Comparison of ENCODE assay signal across 28 cellular contexts in the genomic region with DNA sequence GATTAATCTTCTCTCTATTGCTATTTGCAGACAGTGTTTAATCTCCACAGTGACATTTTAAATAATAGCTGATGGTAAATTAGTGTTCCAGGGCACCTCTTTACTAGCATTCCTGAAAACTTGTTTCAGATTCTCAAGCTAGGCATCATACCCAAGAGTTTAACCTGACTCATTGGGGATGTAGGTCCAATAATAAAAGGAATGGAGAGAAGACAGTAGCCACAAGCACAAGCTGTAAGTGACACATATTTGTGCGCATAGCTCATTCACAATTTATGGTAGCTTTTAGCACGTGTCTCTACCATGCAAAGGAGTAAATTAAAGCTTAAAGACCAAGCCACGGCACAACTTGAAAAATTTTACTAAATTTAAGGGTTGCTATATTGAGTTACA.
"Had no signal": no experiment of that assay in that cellular context is flagged by ENCODE, and none has a peak within 500 bp of the region (broad histone marks: within the 10 kb centered on the region; RNA-seq: fewer than 3 reads in every experiment).

No MANE protein-coding gene starts in this region.

- ATAC-seq: body of pancreas; gastroesophageal sphincter; left colon; naive thymus-derived CD8-positive, alpha-beta T cell had no signal

- H3K9me3 Mint-ChIP-seq: neural progenitor cell had no signal

- H3K4me1 Mint-ChIP-seq: naive thymus-derived CD8-positive, alpha-beta T cell; neural progenitor cell had no signal

- H3K36me3 ChIP-seq: cardiac muscle cell, colonic mucosa, gastroesophageal sphincter, neural progenitor cell, right atrium auricular region had no signal

- H3K4me3 Mint-ChIP-seq: activated naive CD8-positive, alpha-beta T cell; mesothelial cell of epicardium; naive thymus-derived CD8-positive, alpha-beta T cell; neural progenitor cell had no signal

- H3K27ac Mint-ChIP-seq: activated naive CD8-positive, alpha-beta T cell; mesothelial cell of epicardium; naive thymus-derived CD8-positive, alpha-beta T cell; neural progenitor cell had no signal

- H3K4me1 ChIP-seq: body of pancreas, colonic mucosa, gastroesophageal sphincter, neural progenitor cell, right atrium auricular region had no signal

- H3K36me3 Mint-ChIP-seq: activated naive CD8-positive, alpha-beta T cell; mesothelial cell of epicardium; naive thymus-derived CD8-positive, alpha-beta T cell; neural progenitor cell had no signal

- H3K27ac ChIP-seq: body of pancreas, cardiac muscle cell, colonic mucosa, dorsolateral prefrontal cortex, gastroesophageal sphincter, hepatocyte, neural progenitor cell, parathyroid adenoma, right atrium auricular region, VCaP had no signal

- H3K4me3 ChIP-seq: body of pancreas, cardiac muscle cell, colonic mucosa, dorsolateral prefrontal cortex, gastroesophageal sphincter, hepatocyte, neural progenitor cell, right atrium auricular region had no signal

- H3K9me3 ChIP-seq: body of pancreas, colonic mucosa, gastroesophageal sphincter, right atrium auricular region had no signal

- DNase-seq: activated CD4-positive, alpha-beta T cell treated with anti-CD3 and anti-CD28 coated beads for 4 hours; activated CD4-positive, alpha-beta T cell treated with anti-CD3 and anti-CD28 coated beads, Interleukin-2, amount 50 U/mL, for 4 hours; activated effector memory CD4-positive, alpha-beta T cell treated with Interleukin-2 at 50 U/mL for 16 hours; activated naive CD4-positive, alpha-beta T cell treated with Interleukin-2 at 50 U/mL for 16 hours; activated T-cell treated with anti-CD3 and anti-CD28 coated beads for 4 hours; anterior cingulate cortex; body of pancreas; cerebellar nuclear complex; colonic mucosa; dorsolateral prefrontal cortex; effector memory CD4-positive, alpha-beta T cell; erythroblast; left colon; naive thymus-derived CD8-positive, alpha-beta T cell; occipital lobe; stimulated activated CD4-positive, alpha-beta T cell treated with anti-CD3 and anti-CD28 coated beads, Interleukin-15, amount 100 ng/mL, for 24 hours; stimulated activated CD4-positive, alpha-beta T cell treated with anti-CD3 and anti-CD28 coated beads, Interleukin-2, amount 100 ng/mL, for 24 hours; stimulated activated naive CD4-positive, alpha-beta T cell; trophoblast cell had no signal

- H3K9ac ChIP-seq: neural progenitor cell, parathyroid adenoma had no signal

- H3K27me3 ChIP-seq: body of pancreas, cardiac muscle cell, colonic mucosa, dorsolateral prefrontal cortex, gastroesophageal sphincter, hepatocyte, neural progenitor cell, right atrium auricular region had no signal
